20 cellular contexts compared by ENCODE assay signal in genomic region chr21:41048141-41048540, GRCh38.
DNase-seq lines count a peak whose midpoint lies in the region; ATAC-seq, FAIRE-seq and TF ChIP-seq lines count a peak whose summit lies in the region.
"Had no signal": no experiment of that assay in that cellular context is flagged by ENCODE, and none has a peak within 500 bp of the region (broad histone marks: within the 10 kb centered on the region; RNA-seq: fewer than 3 reads in every experiment).

No MANE protein-coding gene starts in this region.

- POLR2A ChIA-PET in activated CD8-positive, alpha-beta T cell treated with anti-CD3 and anti-CD28 coated beads, Interleukin-2, amount 10 ng/mL, durations not matched to agents 7 days and 5 days (lab: Charles Lee): no interaction called here

- H3K36me3 Mint-ChIP-seq in activated CD8-positive, alpha-beta T cell treated with anti-CD3 and anti-CD28 coated beads, Interleukin-2, amount 10 ng/mL, durations not matched to agents 7 days and 5 days (ENCODE audit: low read depth): no peaks in the 10 kb centered on the region
- H3K36me3 Mint-ChIP-seq: CD14-positive monocyte; CD4-positive, alpha-beta memory T cell had no signal

- H3K36me3 ChIP-seq in adipocyte (ENCODE audit: control insufficient read depth, insufficient read depth, low read length, severe bottlenecking): no peaks in the 10 kb centered on the region
- H3K36me3 ChIP-seq: BLaER1, HAP-1 had no signal

- DNase-seq in NCI-H1105 treated with DMSO at 0.1 percent for 48 hours (lab: John Stamatoyannopoulos, UW): peak; percentile 21
- no peak for DNase-seq in NCI-H1105 (lab: John Stamatoyannopoulos, UW)
- DNase-seq in EH (ENCODE audit: low read depth): peak; percentile 55
- DNase-seq in adipocyte (ENCODE audit: low read depth): peak; percentile 50
- peak; percentile 60 for DNase-seq in foreskin melanocyte
- no peak for DNase-seq in activated CD8-positive, alpha-beta T cell treated with anti-CD3 and anti-CD28 coated beads, Interleukin-2, amount 10 ng/mL, durations not matched to agents 7 days and 5 days
- no peak for DNase-seq in H54 (ENCODE audit: insufficient read length, low spot score)
- DNase-seq: 8988T; Calu3; CD4-positive, alpha-beta memory T cell; DMS79 treated with DMSO at 0.1 percent for 48 hours; EL; IMR-90 had no signal

- no peaks in the 10 kb centered on the region for H3K9me3 Mint-ChIP-seq in activated CD8-positive, alpha-beta T cell treated with anti-CD3 and anti-CD28 coated beads, Interleukin-2, amount 10 ng/mL, durations not matched to agents 7 days and 5 days (ENCODE audit: insufficient read depth)
- H3K9me3 Mint-ChIP-seq: CD14-positive monocyte had no signal

- H3K4me1 Mint-ChIP-seq in activated CD8-positive, alpha-beta T cell treated with anti-CD3 and anti-CD28 coated beads, Interleukin-2, amount 10 ng/mL, durations not matched to agents 7 days and 5 days (ENCODE audit: low read depth): no peaks in the 10 kb centered on the region
- H3K4me1 Mint-ChIP-seq: CD14-positive monocyte; CD4-positive, alpha-beta memory T cell had no signal

- no peak for TF ChIP-seq POLR2A in H54 (IDR thresholded peaks at IDR 0.05; ENCODE audit: low read depth, low read length)

- no peaks in the 10 kb centered on the region for H3K9me3 ChIP-seq in adipocyte (ENCODE audit: control insufficient read depth, low read length)
- H3K9me3 ChIP-seq: BLaER1, HAP-1 had no signal

- H3K4me1 ChIP-seq in adipocyte (ENCODE audit: control insufficient read depth, insufficient read depth, low read length): no peaks in the 10 kb centered on the region
- H3K4me1 ChIP-seq: BLaER1, HAP-1 had no signal

- H3K4me3 ChIP-seq in adipocyte (ENCODE audit: low read length): no peak overlapping the region
- H3K4me3 ChIP-seq: BLaER1, GM12878, HAP-1 had no signal

- no peak for ATAC-seq in activated CD8-positive, alpha-beta T cell treated with anti-CD3 and anti-CD28 coated beads, Interleukin-2, amount 10 ng/mL, durations not matched to agents 7 days and 5 days
- no peak for ATAC-seq in GM21515 (IDR thresholded peaks at IDR 0.05; ENCODE audit: unreplicated experiment)
- ATAC-seq: GM12878 had no signal

- no peak overlapping the region for H3K4me3 Mint-ChIP-seq in activated CD8-positive, alpha-beta T cell treated with anti-CD3 and anti-CD28 coated beads, Interleukin-2, amount 10 ng/mL, durations not matched to agents 7 days and 5 days
- H3K4me3 Mint-ChIP-seq: CD14-positive monocyte; CD4-positive, alpha-beta memory T cell had no signal

- H3K27ac Mint-ChIP-seq in activated CD8-positive, alpha-beta T cell treated with anti-CD3 and anti-CD28 coated beads, Interleukin-2, amount 10 ng/mL, durations not matched to agents 7 days and 5 days: no peak overlapping the region
- H3K27ac Mint-ChIP-seq: CD14-positive monocyte; CD4-positive, alpha-beta memory T cell had no signal

- no peak for FAIRE-seq in H54 (lab: Jason Lieb, UNC)
- FAIRE-seq: GM12878, H1, HTR-8/SVneo had no signal

- CTCF ChIA-PET in activated CD8-positive, alpha-beta T cell treated with anti-CD3 and anti-CD28 coated beads, Interleukin-2, amount 10 ng/mL, durations not matched to agents 7 days and 5 days (lab: Charles Lee): interaction anchor here (1.5 kb wide), 1 partner anchor 18 kb away, joined by 3 read pairs; no protein-coding TSS in a partner anchor

- H3K9ac ChIP-seq in adipocyte (ENCODE audit: low read length): no peak overlapping the region
- H3K9ac ChIP-seq: BLaER1 had no signal

- no peaks in the 10 kb centered on the region for H3K27me3 Mint-ChIP-seq in activated CD8-positive, alpha-beta T cell treated with anti-CD3 and anti-CD28 coated beads, Interleukin-2, amount 10 ng/mL, durations not matched to agents 7 days and 5 days (ENCODE audit: low read depth)

- H3K27me3 ChIP-seq in adipocyte (replicated peaks; ENCODE audit: control insufficient read depth, insufficient read depth, low read length): peaks cover 26% of the 10 kb centered on the region
- H3K27me3 ChIP-seq: BLaER1 had no signal

Comparison
In these comparisons a context has a peak if more than half of its experiments do, and no peak if none do; other contexts are left out.
1. DNase-seq: peak in NCI-H1105 treated with DMSO at 0.1 percent for 48 hours (single experiment), EH (single experiment), adipocyte (single experiment) and foreskin melanocyte (single experiment); none in NCI-H1105 (single experiment), activated CD8-positive, alpha-beta T cell treated with anti-CD3 and anti-CD28 coated beads, Interleukin-2, amount 10 ng/mL, durations not matched to agents 7 days and 5 days (single experiment) and H54 (single experiment).